ENCODE assay signal across 8 cellular contexts in genomic region chr17:2593846-2594656, GRCh38. TPM values are rescaled to one million over a fixed set of nuclear protein-coding genes. Genes with fewer than 3 reads are reported as not detected.
DNase-seq lines count a peak whose midpoint lies in the region; ATAC-seq and TF ChIP-seq lines count a peak whose summit lies in the region.

No MANE protein-coding gene starts in this region.

- no peaks in the 10 kb centered on the region for H3K27me3 ChIP-seq in left lung

- CTCF ChIA-PET in activated CD4-positive, alpha-beta T cell treated with anti-CD3 and anti-CD28 coated beads, Interleukin-2, amount 10 ng/mL, durations not matched to agents 7 days and 5 days (lab: Charles Lee): interaction anchor here (0.6 kb wide), 1 partner anchor 13 kb away, joined by 3 read pairs; no protein-coding TSS in a partner anchor

- intact Hi-C loops in left lung (cut with DNase I): loop anchor here in 1 of 2 donors (10.0 kb wide), 1 partner anchor 91 kb away; no protein-coding TSS in a partner anchor

- H3K4me1 Mint-ChIP-seq in activated CD4-positive, alpha-beta T cell treated with anti-CD3 and anti-CD28 coated beads, Interleukin-2, amount 10 ng/mL, durations not matched to agents 7 days and 5 days: peaks cover 35% of the 10 kb centered on the region

- no peaks in the 10 kb centered on the region for H3K9me3 ChIP-seq in left lung

- H3K27ac Mint-ChIP-seq in activated CD4-positive, alpha-beta T cell treated with anti-CD3 and anti-CD28 coated beads, Interleukin-2, amount 10 ng/mL, durations not matched to agents 7 days and 5 days: peak overlapping the region; percentile 95

- H3K4me1 ChIP-seq in left lung: peaks cover 25 to 53% of the 10 kb centered on the region in 2 donors

- H3K36me3 Mint-ChIP-seq in activated CD4-positive, alpha-beta T cell treated with anti-CD3 and anti-CD28 coated beads, Interleukin-2, amount 10 ng/mL, durations not matched to agents 7 days and 5 days (ENCODE audit: low read depth): peaks cover 11% of the 10 kb centered on the region

- no peaks in the 10 kb centered on the region for H3K9me3 Mint-ChIP-seq in activated CD4-positive, alpha-beta T cell treated with anti-CD3 and anti-CD28 coated beads, Interleukin-2, amount 10 ng/mL, durations not matched to agents 7 days and 5 days

- H3K4me3 ChIP-seq in coronary artery (peak overlapping the region; percentile 99), left lung (peak overlapping the region; percentile 92 to 98)

- H3K36me3 ChIP-seq in left lung: no peaks in the 10 kb centered on the region

- TF ChIP-seq CTCF in 22Rv1 (IDR thresholded peaks at IDR 0.05) (no peak), coronary artery (IDR thresholded peaks at IDR 0.05) (no peak), left lung (IDR thresholded peaks at IDR 0.05) (no peak)

- H3K27ac ChIP-seq in 22Rv1 (peak overlapping the region; percentile 84), coronary artery (peak overlapping the region; percentile 97), left lung (peak overlapping the region; percentile 97 to 98)

- H3K4me3 Mint-ChIP-seq in activated CD4-positive, alpha-beta T cell treated with anti-CD3 and anti-CD28 coated beads, Interleukin-2, amount 10 ng/mL, durations not matched to agents 7 days and 5 days: peak overlapping the region; percentile 97

- POLR2A ChIA-PET in activated CD4-positive, alpha-beta T cell treated with anti-CD3 and anti-CD28 coated beads, Interleukin-2, amount 10 ng/mL, durations not matched to agents 7 days and 5 days (lab: Charles Lee): no interaction called here

- peak; percentile 43 for DNase-seq in NCI-H446 treated with DMSO at 0.1 percent for 48 hours (lab: John Stamatoyannopoulos, UW)
- peak; percentile 85 for DNase-seq in activated CD4-positive, alpha-beta T cell treated with anti-CD3 and anti-CD28 coated beads, Interleukin-2, amount 10 ng/mL, durations not matched to agents 7 days and 5 days
- DNase-seq in coronary artery (ENCODE audit: low spot score): peak; percentile 86
- peak; percentile 85 to 95 for DNase-seq in left lung
- peak; percentile 70 to 72 for DNase-seq in stimulated activated CD4-positive, alpha-beta T cell treated with anti-CD3 and anti-CD28 coated beads, Interleukin-2, amount 100 ng/mL, for 48 hours

- peak; percentile 19 for ATAC-seq in GM18520 (IDR thresholded peaks at IDR 0.05; ENCODE audit: unreplicated experiment)
- peak; percentile 50 for ATAC-seq in HG03064 (IDR thresholded peaks at IDR 0.05; ENCODE audit: low read depth, unreplicated experiment)
- peak; percentile 84 for ATAC-seq in left lung

- no peaks in the 10 kb centered on the region for H3K27me3 Mint-ChIP-seq in activated CD4-positive, alpha-beta T cell treated with anti-CD3 and anti-CD28 coated beads, Interleukin-2, amount 10 ng/mL, durations not matched to agents 7 days and 5 days

RNA-seq across cellular contexts. Expression of gene PAFAH1B1, which starts 0.6 kb away (rescaled TPM):
- 100 to 1,000 TPM; 165 to 169 TPM for total RNA-seq in activated CD4-positive, alpha-beta T cell treated with anti-CD3 and anti-CD28 coated beads, Interleukin-2, amount 10 ng/mL, durations not matched to agents 7 days and 5 days
- 100 to 1,000 TPM; 135 to 136 TPM for total RNA-seq in left lung

Comparison
In these comparisons a context has a peak if more than half of its experiments do, and no peak if none do; other contexts are left out.
1. Peak in every context shown above with its lines: DNase-seq, ATAC-seq, H3K4me3 ChIP-seq and H3K27ac ChIP-seq.
2. ATAC-seq: peak in every context shown above with its lines; median percentile 84 in left lung; 50 in HG03064; 19 in GM18520.